Comparison of ENCODE assay signal across 8 cellular contexts in genomic region chr1:21216835-21217811, GRCh38. TPM values are rescaled to one million over a fixed set of nuclear protein-coding genes. Genes with fewer than 3 reads are reported as not detected.
DNase-seq lines count a peak whose midpoint lies in the region; ATAC-seq and TF ChIP-seq lines count a peak whose summit lies in the region.

No MANE protein-coding gene starts in this region.

- no peaks in the 10 kb centered on the region for H3K9me2 ChIP-seq in PC-9 (ENCODE audit: insufficient read depth)

- H3K36me3 ChIP-seq in PC-9 (ENCODE audit: low read depth): no peaks in the 10 kb centered on the region

- no peaks in the 10 kb centered on the region for H3K79me2 ChIP-seq in PC-9 (ENCODE audit: low read depth)

- intact Hi-C loops in Right ventricle myocardium inferior (cut with DNase I): no loop called here
- intact Hi-C loops in cardiac septum (cut with DNase I): no loop called here
- intact Hi-C loops in PC-9 (cut with micrococcal nuclease; ENCODE audit: unreplicated experiment): no loop called here

- H2AFZ ChIP-seq in PC-9: no peak overlapping the region

- ATAC-seq in Right ventricle myocardium inferior (peak; percentile 15), GM21717 (IDR thresholded peaks at IDR 0.05; ENCODE audit: unreplicated experiment) (no peak), GM18505 (IDR thresholded peaks at IDR 0.05; ENCODE audit: unreplicated experiment) (no peak)

- no peaks in the 10 kb centered on the region for H3K27me3 ChIP-seq in PC-9 (ENCODE audit: insufficient read depth, low read depth)

- H3K9me3 Mint-ChIP-seq in glutamatergic neuron (ENCODE audit: unreplicated experiment): no peaks in the 10 kb centered on the region

- H3F3A ChIP-seq in PC-9 (ENCODE audit: insufficient read depth, low read depth): no peaks in the 10 kb centered on the region

- TF ChIP-seq CTCF in PC-9 (conservative IDR thresholded peaks at IDR 0.05) (peak; percentile 81), glutamatergic neuron (IDR thresholded peaks at IDR 0.05; ENCODE audit: partially characterized antibody, unreplicated experiment) (peak; percentile 82), retinal pigment epithelial cell (conservative IDR thresholded peaks at IDR 0.05; ENCODE audit: low read depth, low read length) (peak; percentile 79)

- no peaks in the 10 kb centered on the region for H4K20me1 ChIP-seq in PC-9 (ENCODE audit: insufficient read depth)

- H3K27ac ChIP-seq in PC-9: no peak overlapping the region

- H3K27ac Mint-ChIP-seq in glutamatergic neuron (ENCODE audit: unreplicated experiment): no peak overlapping the region

- no peaks in the 10 kb centered on the region for H3K36me3 Mint-ChIP-seq in glutamatergic neuron (ENCODE audit: unreplicated experiment)

- H3K27me3 Mint-ChIP-seq in glutamatergic neuron (ENCODE audit: unreplicated experiment): peaks cover 2% of the 10 kb centered on the region

- CTCF ChIA-PET in PC-9 (lab: Charles Lee): interaction anchor here (0.7 to 1.5 kb wide), 2 partner anchors 35 to 38 kb away, joined by 3 to 5 read pairs; no protein-coding TSS in a partner anchor

- H3K4me3 ChIP-seq in PC-9: no peak overlapping the region
- no peak overlapping the region for H3K4me3 ChIP-seq in retinal pigment epithelial cell (ENCODE audit: low read length)

- H3K9me3 ChIP-seq in PC-9 (ENCODE audit: insufficient read depth, low read depth): no peaks in the 10 kb centered on the region

- H3K4me3 Mint-ChIP-seq in glutamatergic neuron (ENCODE audit: unreplicated experiment): no peak overlapping the region

- H3K4me1 Mint-ChIP-seq in glutamatergic neuron (ENCODE audit: low read depth, unreplicated experiment): no peaks in the 10 kb centered on the region

- no TSS peak for BruUV-seq in PC-9 (replicated peaks; lab: Mats Ljungman, UMichigan)

- H3K4me2 ChIP-seq in PC-9: no peak overlapping the region

- no peak for TF ChIP-seq POLR2A in GM18505 (IDR thresholded peaks at IDR 0.05; ENCODE audit: borderline replicate concordance, extremely low read depth, insufficient read depth, insufficient read length)

- no peaks in the 10 kb centered on the region for H3K4me1 ChIP-seq in PC-9 (replicated peaks; ENCODE audit: insufficient read depth)

- POLR2A ChIA-PET in PC-9 (lab: Charles Lee; ENCODE audit: unreplicated experiment): no interaction called here

- DNase-seq in Right ventricle myocardium inferior (ENCODE audit: missing footprints) (peak; percentile 77), cardiac septum (ENCODE audit: low spot score) (no peak), PC-9 (peak in 1 of 2 experiments; percentile 37), activated T-helper 1 cell treated with Interleukin-2 at 50 U/mL for 16 hours (ENCODE audit: low read depth) (peak; percentile 36), glutamatergic neuron (peak; percentile 63), retinal pigment epithelial cell (ENCODE audit: low read depth) (no peak)

RNA-seq across cellular contexts. Expression of gene EIF4G3, which starts 40.4 kb away (rescaled TPM):
- 25.6 TPM for total RNA-seq in Right ventricle myocardium inferior
- total RNA-seq in cardiac septum: 45.6 TPM
- total RNA-seq in PC-9 (2021): 52.6 and 63.2 TPM in 2 replicates
- total RNA-seq in glutamatergic neuron (ENCODE audit: unreplicated experiment): 100 TPM

Comparison
In these comparisons a context has a peak if more than half of its experiments do, and no peak if none do; other contexts are left out.
1. DNase-seq: peak in Right ventricle myocardium inferior (single experiment), activated T-helper 1 cell treated with Interleukin-2 at 50 U/mL for 16 hours (single experiment) and glutamatergic neuron (single experiment); none in cardiac septum (single experiment) and retinal pigment epithelial cell (single experiment).
2. Peak in every context shown above with its lines, with median percentiles within 50 percentile points of each other: CTCF ChIP-seq.